In the genomic region with DNA sequence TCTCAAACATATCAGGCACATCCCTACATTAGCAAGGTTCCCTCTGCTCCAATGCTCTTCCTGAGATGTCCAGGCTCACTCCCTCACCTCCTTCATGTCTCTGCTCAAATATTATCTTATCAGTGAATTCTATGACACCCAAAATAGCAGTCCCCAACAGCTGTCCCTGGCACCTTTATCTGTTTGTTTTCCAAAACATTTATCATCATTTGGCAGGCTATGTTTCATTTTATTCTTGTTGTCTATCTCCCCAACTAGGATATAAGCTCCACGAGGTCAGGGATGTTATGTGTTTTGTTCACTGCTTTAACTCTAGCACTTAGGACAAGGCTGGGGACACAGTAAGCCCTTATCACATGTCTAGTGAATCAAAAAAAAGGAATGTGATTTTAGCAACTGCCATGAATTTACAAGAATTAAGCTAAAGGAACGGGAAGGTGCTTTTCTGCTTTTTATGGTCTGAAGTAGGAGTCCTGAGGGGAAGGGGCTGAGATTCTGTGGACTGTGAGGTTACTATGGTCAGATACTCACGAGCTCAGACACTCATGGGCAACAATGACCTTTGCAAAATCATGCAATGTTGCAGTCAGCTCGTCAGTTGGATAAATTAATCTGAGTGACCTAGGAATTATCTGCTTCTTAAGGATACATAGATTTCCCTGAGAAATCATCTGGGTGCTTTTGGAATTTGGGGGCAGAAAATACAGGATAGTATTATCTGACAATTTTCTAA, we compare ENCODE assay signal across 1 cellular context.
TF ChIP-seq lines count a peak whose summit lies in the region.

No MANE protein-coding gene starts in this region.

TF ChIP-seq in K562, 482 proteins besides CTCF, POLR2A, EP300 and RAD21 (continued from another document):
- TF ChIP-seq ZNF639 (CRISPR knock-in tag; conservative IDR thresholded peaks at IDR 0.05 in 1 of 2, IDR thresholded peaks at IDR 0.05 in 1 of 2) (no peak), MXI1 (IDR thresholded peaks at IDR 0.05; ENCODE audit: low read depth, low read length) (no peak), FOXJ2 (tag; IDR thresholded peaks at IDR 0.05) (0 out of 2 replicates have a peak, but pooled peaks have one; percentile 53), CBFA2T3 (IDR thresholded peaks at IDR 0.05) (peak; percentile 63), ARID1B (IDR thresholded peaks at IDR 0.05) (peak; percentile 43), ZNF584 (CRISPR knock-in tag; IDR thresholded peaks at IDR 0.05; ENCODE audit: low read depth) (no peak), FOXP1 (CRISPR knock-in tag; IDR thresholded peaks at IDR 0.05) (no peak), MEF2A (IDR thresholded peaks at IDR 0.05; ENCODE audit: control insufficient read depth, low read depth, low read length) (0 out of 2 replicates have a peak, but pooled peaks have one; percentile 28), RNF2 (IDR thresholded peaks at IDR 0.05) (no peak), GATA2 (CRISPR knock-in tag; IDR thresholded peaks at IDR 0.05) (no peak), KHSRP (IDR thresholded peaks at IDR 0.05) (no peak), MYNN (IDR thresholded peaks at IDR 0.05) (no peak), MYNN (CRISPR knock-in tag; IDR thresholded peaks at IDR 0.05) (no peak), TCF3 (CRISPR knock-in tag; IDR thresholded peaks at IDR 0.05) (peak; percentile 28; the same call in 1 of the 2 replicates), KAT2B (IDR thresholded peaks at IDR 0.05; ENCODE audit: low read depth, low read length) (no peak), MEF2D (tag; conservative IDR thresholded peaks at IDR 0.05; ENCODE audit: low read depth) (peak; percentile 89), HNRNPUL1 (IDR thresholded peaks at IDR 0.05; ENCODE audit: low read length) (no peak), KLF13 (tag; IDR thresholded peaks at IDR 0.05; ENCODE audit: borderline replicate concordance, low read depth) (no peak)
- TF ChIP-seq, protein P1, sequence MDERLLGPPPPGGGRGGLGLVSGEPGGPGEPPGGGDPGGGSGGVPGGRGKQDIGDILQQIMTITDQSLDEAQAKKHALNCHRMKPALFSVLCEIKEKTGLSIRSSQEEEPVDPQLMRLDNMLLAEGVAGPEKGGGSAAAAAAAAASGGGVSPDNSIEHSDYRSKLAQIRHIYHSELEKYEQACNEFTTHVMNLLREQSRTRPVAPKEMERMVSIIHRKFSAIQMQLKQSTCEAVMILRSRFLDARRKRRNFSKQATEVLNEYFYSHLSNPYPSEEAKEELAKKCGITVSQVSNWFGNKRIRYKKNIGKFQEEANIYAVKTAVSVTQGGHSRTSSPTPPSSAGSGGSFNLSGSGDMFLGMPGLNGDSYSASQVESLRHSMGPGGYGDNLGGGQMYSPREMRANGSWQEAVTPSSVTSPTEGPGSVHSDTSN (CRISPR knock-in tag; IDR thresholded peaks at IDR 0.05; ENCODE audit: low read depth), result no peak
- TF ChIP-seq, protein P1 (tag; conservative IDR thresholded peaks at IDR 0.05; ENCODE audit: low read depth), result 0 out of 2 replicates have a peak, but pooled peaks have one; percentile 57
